ENCODE assay signal across 24 cellular contexts in the genomic region with DNA sequence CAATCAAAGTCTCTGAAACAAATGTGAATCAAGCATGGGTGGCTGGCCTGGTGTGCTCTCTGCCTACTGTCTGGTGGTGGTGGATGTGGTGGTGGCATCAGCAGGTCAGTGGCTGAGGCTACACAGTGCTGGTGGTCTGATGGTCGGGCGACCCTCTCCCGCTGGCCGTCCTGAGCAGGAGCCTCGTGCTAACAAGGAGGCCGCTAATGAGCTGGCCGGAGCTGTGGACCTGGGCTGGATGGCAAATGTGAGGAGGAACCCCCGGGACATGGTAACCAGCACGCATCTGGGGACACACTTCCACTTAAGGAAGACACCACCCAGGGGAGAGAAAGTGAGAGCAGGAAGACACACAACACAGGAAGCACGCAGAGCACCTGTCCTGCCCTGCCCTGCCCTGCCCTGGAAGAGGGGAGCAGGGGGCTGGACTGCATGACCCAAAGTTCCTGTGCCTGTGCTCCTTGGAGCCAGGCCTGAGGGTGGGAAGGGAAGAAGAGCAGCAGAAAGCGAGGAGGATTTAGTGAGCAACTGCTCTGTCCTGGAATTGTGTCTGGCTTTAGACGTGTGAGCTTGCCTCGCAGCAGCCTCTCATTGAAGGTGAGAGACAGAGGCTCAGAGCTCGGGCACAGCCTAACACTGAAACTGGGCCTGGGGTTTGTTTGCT.
"Had no signal": no experiment of that assay in that cellular context is flagged by ENCODE, and none has a peak within 500 bp of the region (broad histone marks: within the 10 kb centered on the region; RNA-seq: fewer than 3 reads in every experiment).

No MANE protein-coding gene starts in this region.

- H3K27me3 ChIP-seq: brain microvascular endothelial cell, neutrophil, testis, upper lobe of left lung had no signal

- H3K27ac ChIP-seq: brain microvascular endothelial cell, gastrocnemius medialis, heart right ventricle, neutrophil, parathyroid adenoma, testis, upper lobe of left lung had no signal

- ATAC-seq: activated CD8-positive, alpha-beta T cell treated with anti-CD3 and anti-CD28 coated beads, Interleukin-2, amount 10 ng/mL, durations not matched to agents 7 days and 5 days; gastrocnemius medialis; left cardiac atrium; WTC11 had no signal

- H3K9me3 ChIP-seq: gastrocnemius medialis, heart right ventricle, neutrophil, testis, upper lobe of left lung had no signal

- H3K27me3 Mint-ChIP-seq: activated naive CD8-positive, alpha-beta T cell treated with anti-CD3 and anti-CD28 coated beads, Interleukin-2, amount 10 ng/mL, durations not matched to agents 7 days and 5 days; naive B cell; stimulated activated naive CD8-positive, alpha-beta T cell treated with anti-CD3 and anti-CD28 coated beads, Interleukin-15, Interleukin-2, amounts not matched to agents 100 ng/mL and 50 ng/mL, for 24 hours had no signal

- H3K4me1 ChIP-seq: parathyroid adenoma had no signal

- H3K9me3 Mint-ChIP-seq: activated naive CD8-positive, alpha-beta T cell treated with anti-CD3 and anti-CD28 coated beads, Interleukin-2, amount 10 ng/mL, durations not matched to agents 7 days and 5 days; naive B cell; stimulated activated naive CD8-positive, alpha-beta T cell treated with anti-CD3 and anti-CD28 coated beads, Interleukin-15, Interleukin-2, amounts not matched to agents 100 ng/mL and 50 ng/mL, for 24 hours; WTC11 had no signal

- H3K36me3 ChIP-seq: brain microvascular endothelial cell, gastrocnemius medialis, neutrophil, upper lobe of left lung had no signal

- H3K9ac ChIP-seq: parathyroid adenoma had no signal

- H3K4me3 ChIP-seq: gastrocnemius medialis, heart right ventricle, lung, testis, upper lobe of left lung had no signal

- DNase-seq: activated CD4-positive, alpha-beta T cell treated with anti-CD3 and anti-CD28 coated beads for 48 hours; activated CD8-positive, alpha-beta memory T cell treated with anti-CD3 and anti-CD28 coated beads, Interleukin-2, amount 50 U/mL, for 4 hours; activated CD8-positive, alpha-beta T cell treated with anti-CD3 and anti-CD28 coated beads, Interleukin-2, amount 10 ng/mL, durations not matched to agents 7 days and 5 days; activated gamma-delta T cell; activated naive CD8-positive, alpha-beta T cell treated with anti-CD3 and anti-CD28 coated beads, Interleukin-2, amount 10 ng/mL, durations not matched to agents 7 days and 5 days; activated T-cell treated with anti-CD3 and anti-CD28 coated beads, Interleukin-2, amount 50 U/mL, for 48 hours; brain microvascular endothelial cell; cerebellar nuclear complex; erythroblast; gastrocnemius medialis; heart right ventricle; left cardiac atrium; naive B cell; small intestine; stimulated activated CD4-positive, alpha-beta T cell treated with anti-CD3 and anti-CD28 coated beads, Interleukin-4, amount 100 ng/mL, for 4 hours; stimulated activated CD8-positive, alpha-beta memory T cell treated with anti-CD3 and anti-CD28 coated beads, Interleukin-4, amount 100 ng/mL, for 48 hours; SW 1271; testis; upper lobe of left lung had no signal

- H3K4me3 Mint-ChIP-seq: activated CD8-positive, alpha-beta T cell treated with anti-CD3 and anti-CD28 coated beads, Interleukin-2, amount 10 ng/mL, durations not matched to agents 7 days and 5 days; activated naive CD8-positive, alpha-beta T cell treated with anti-CD3 and anti-CD28 coated beads, Interleukin-2, amount 10 ng/mL, durations not matched to agents 7 days and 5 days; naive B cell; stimulated activated naive CD8-positive, alpha-beta T cell treated with anti-CD3 and anti-CD28 coated beads, Interleukin-15, Interleukin-2, amounts not matched to agents 100 ng/mL and 50 ng/mL, for 24 hours; WTC11 had no signal

- H3K27ac Mint-ChIP-seq: activated CD8-positive, alpha-beta T cell treated with anti-CD3 and anti-CD28 coated beads, Interleukin-2, amount 10 ng/mL, durations not matched to agents 7 days and 5 days; activated naive CD8-positive, alpha-beta T cell treated with anti-CD3 and anti-CD28 coated beads, Interleukin-2, amount 10 ng/mL, durations not matched to agents 7 days and 5 days; stimulated activated naive CD8-positive, alpha-beta T cell treated with anti-CD3 and anti-CD28 coated beads, Interleukin-15, Interleukin-2, amounts not matched to agents 100 ng/mL and 50 ng/mL, for 24 hours; WTC11 had no signal

- H2AFZ ChIP-seq: parathyroid adenoma had no signal

- H3K36me3 Mint-ChIP-seq: activated naive CD8-positive, alpha-beta T cell treated with anti-CD3 and anti-CD28 coated beads, Interleukin-2, amount 10 ng/mL, durations not matched to agents 7 days and 5 days; WTC11 had no signal
